ENCODE assay signal across 1 cellular context in the genomic region with DNA sequence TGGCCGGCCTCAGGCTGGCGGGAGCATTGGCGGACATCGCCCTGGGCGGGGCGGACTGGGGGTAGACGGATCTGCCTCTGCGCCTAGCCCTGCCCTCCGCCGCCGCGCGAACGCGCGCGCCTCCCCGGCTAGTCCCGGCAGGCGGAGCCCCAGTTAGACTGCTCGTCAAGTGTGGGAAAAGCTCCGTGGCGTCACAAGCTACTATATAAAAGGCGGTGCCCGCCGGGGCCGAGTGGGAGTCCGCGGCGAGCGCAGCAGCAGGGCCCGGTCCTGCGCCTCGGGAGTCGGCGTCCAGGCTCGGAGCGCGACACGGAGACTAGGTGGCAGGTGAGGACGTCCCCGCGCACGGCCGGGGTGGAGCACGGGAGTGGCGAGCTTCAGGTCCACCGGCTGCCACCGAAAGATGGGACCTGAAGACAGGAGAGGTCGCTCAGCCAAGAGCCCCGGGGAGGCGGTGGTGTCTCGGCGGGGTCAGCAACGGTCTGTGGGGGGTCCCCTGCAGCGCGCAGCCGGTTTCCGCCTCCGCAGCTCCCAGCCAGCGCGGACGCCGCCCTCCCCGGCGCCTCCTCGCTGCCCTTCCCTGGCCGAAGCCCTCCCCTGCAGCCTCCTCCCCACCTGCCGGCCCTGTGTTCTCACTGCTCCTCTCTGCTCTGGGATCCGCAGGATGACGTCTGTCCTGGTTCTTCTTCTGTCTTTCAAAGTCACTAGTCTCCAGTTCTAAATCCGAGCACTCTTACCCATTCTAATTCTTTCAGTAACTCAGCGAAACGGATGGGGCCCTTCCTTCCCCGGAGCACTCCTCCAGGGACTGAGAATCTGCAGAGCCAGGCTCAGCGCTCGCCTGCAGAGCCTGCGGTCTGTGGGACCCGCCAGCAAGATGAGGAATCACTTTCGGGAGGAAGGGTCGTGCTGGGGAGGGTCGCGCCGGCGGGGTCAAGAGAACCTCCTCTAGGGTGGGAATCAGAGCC.
A peak's percentile ranks its signal among the peaks of the same experiment; 100 is the strongest.
TF ChIP-seq lines count a peak whose summit lies in the region.

No MANE protein-coding gene starts in this region.

TF ChIP-seq in HepG2, 621 proteins besides CTCF, POLR2A, EP300 and RAD21 (continued from another document and continues in another):
- TF ChIP-seq YY1 (IDR thresholded peaks at IDR 0.05; ENCODE audit: insufficient read depth, insufficient replicate concordance, low read depth, low read length) (peak; percentile 49), ZNF574 (CRISPR knock-in tag; IDR thresholded peaks at IDR 0.05) (peak; percentile 69), ZKSCAN8 (CRISPR knock-in tag; IDR thresholded peaks at IDR 0.05; ENCODE audit: borderline replicate concordance) (no peak), RBFOX2 (IDR thresholded peaks at IDR 0.05; ENCODE audit: low read depth, low read length) (peak; percentile 96), SP1 (IDR thresholded peaks at IDR 0.05) (no peak), SP1 (CRISPR knock-in tag; IDR thresholded peaks at IDR 0.05) (no peak), PREB (CRISPR knock-in tag; IDR thresholded peaks at IDR 0.05) (no peak), HOXD1 (CRISPR knock-in tag; IDR thresholded peaks at IDR 0.05) (0 out of 2 replicates have a peak, but pooled peaks have one; percentile 31), ZNF660 (CRISPR knock-in tag; IDR thresholded peaks at IDR 0.05; ENCODE audit: borderline replicate concordance, low read depth) (no peak), TSC22D2 (CRISPR knock-in tag; IDR thresholded peaks at IDR 0.05; ENCODE audit: borderline replicate concordance) (no peak), KDM1A (CRISPR knock-in tag; IDR thresholded peaks at IDR 0.05) (no peak), JDP2 (CRISPR knock-in tag; IDR thresholded peaks at IDR 0.05; ENCODE audit: borderline replicate concordance) (no peak), ZNF720 (CRISPR knock-in tag; IDR thresholded peaks at IDR 0.05) (no peak), ZFP36L2 (CRISPR knock-in tag; IDR thresholded peaks at IDR 0.05) (no peak; the same call in 1 of the 2 replicates), YEATS4 (CRISPR knock-in tag; IDR thresholded peaks at IDR 0.05; ENCODE audit: borderline replicate concordance) (peak; percentile 79; the same call in 1 of the 2 replicates), EHMT2 (IDR thresholded peaks at IDR 0.05; ENCODE audit: borderline replicate concordance, low read depth, low read length) (no peak), PHB2 (IDR thresholded peaks at IDR 0.05; ENCODE audit: partially characterized antibody) (no peak), ZNF674 (CRISPR knock-in tag; IDR thresholded peaks at IDR 0.05; ENCODE audit: low read depth) (no peak), ZNF234 (CRISPR knock-in tag; conservative IDR thresholded peaks at IDR 0.05) (peak; percentile 93; the same call in 1 of the 2 replicates), TBL1XR1 (IDR thresholded peaks at IDR 0.05; ENCODE audit: borderline replicate concordance, low read length, partially characterized antibody) (no peak), HOXA9 (CRISPR knock-in tag; IDR thresholded peaks at IDR 0.05; ENCODE audit: borderline replicate concordance) (0 out of 2 replicates have a peak, but pooled peaks have one; percentile 67), MBD4 (IDR thresholded peaks at IDR 0.05; ENCODE audit: borderline replicate concordance, low read length) (no peak), ZNF766 (CRISPR knock-in tag; IDR thresholded peaks at IDR 0.05; ENCODE audit: borderline replicate concordance) (peak; percentile 66; the same call in 1 of the 2 replicates), ZFAT (CRISPR knock-in tag; conservative IDR thresholded peaks at IDR 0.05) (no peak), NR2C2 (CRISPR knock-in tag; IDR thresholded peaks at IDR 0.05; ENCODE audit: borderline replicate concordance) (0 out of 2 replicates have a peak, but pooled peaks have one; percentile 32), NR2F1 (CRISPR knock-in tag; IDR thresholded peaks at IDR 0.05) (no peak), REST (IDR thresholded peaks at IDR 0.05; ENCODE audit: borderline replicate concordance in 1 of 2, low read depth in 1 of 2, low read length in 2 of 2) (peak in 1 of 2 experiments; percentile 24; a peak in 1 of 4 replicates), ZNF761 (CRISPR knock-in tag; conservative IDR thresholded peaks at IDR 0.05) (0 out of 2 replicates have a peak, but pooled peaks have one; percentile 70), HNF4G (IDR thresholded peaks at IDR 0.05; ENCODE audit: borderline replicate concordance, low read depth, low read length) (no peak), HNF4G (CRISPR knock-in tag; IDR thresholded peaks at IDR 0.05; ENCODE audit: borderline replicate concordance, low read depth) (no peak; the same call in 1 of the 2 replicates), EZH2 (conservative IDR thresholded peaks at IDR 0.05; ENCODE audit: low read depth, low read length) (no peak), MEF2D (CRISPR knock-in tag; IDR thresholded peaks at IDR 0.05) (no peak), HOXA3 (CRISPR knock-in tag; IDR thresholded peaks at IDR 0.05) (peak; percentile 77), KLF11 (CRISPR knock-in tag; IDR thresholded peaks at IDR 0.05) (0 out of 2 replicates have a peak, but pooled peaks have one; percentile 46), ZNF768 (CRISPR knock-in tag; IDR thresholded peaks at IDR 0.05) (peak; percentile 70; the same call in 1 of the 2 replicates), GABPB1 (CRISPR knock-in tag; IDR thresholded peaks at IDR 0.05) (peak; percentile 78; the same call in 1 of the 2 replicates), NFATC3 (CRISPR knock-in tag; IDR thresholded peaks at IDR 0.05) (0 out of 2 replicates have a peak, but pooled peaks have one; percentile 51), HHEX (CRISPR knock-in tag; IDR thresholded peaks at IDR 0.05) (no peak), ZNF253 (CRISPR knock-in tag; IDR thresholded peaks at IDR 0.05; ENCODE audit: borderline replicate concordance) (peak; percentile 80), ZBTB44 (CRISPR knock-in tag; IDR thresholded peaks at IDR 0.05) (no peak), ZNF879 (CRISPR knock-in tag; IDR thresholded peaks at IDR 0.05) (no peak), ZNF543 (CRISPR knock-in tag; IDR thresholded peaks at IDR 0.05) (no peak; the same call in 1 of the 2 replicates)
- TF ChIP-seq, protein P1, sequence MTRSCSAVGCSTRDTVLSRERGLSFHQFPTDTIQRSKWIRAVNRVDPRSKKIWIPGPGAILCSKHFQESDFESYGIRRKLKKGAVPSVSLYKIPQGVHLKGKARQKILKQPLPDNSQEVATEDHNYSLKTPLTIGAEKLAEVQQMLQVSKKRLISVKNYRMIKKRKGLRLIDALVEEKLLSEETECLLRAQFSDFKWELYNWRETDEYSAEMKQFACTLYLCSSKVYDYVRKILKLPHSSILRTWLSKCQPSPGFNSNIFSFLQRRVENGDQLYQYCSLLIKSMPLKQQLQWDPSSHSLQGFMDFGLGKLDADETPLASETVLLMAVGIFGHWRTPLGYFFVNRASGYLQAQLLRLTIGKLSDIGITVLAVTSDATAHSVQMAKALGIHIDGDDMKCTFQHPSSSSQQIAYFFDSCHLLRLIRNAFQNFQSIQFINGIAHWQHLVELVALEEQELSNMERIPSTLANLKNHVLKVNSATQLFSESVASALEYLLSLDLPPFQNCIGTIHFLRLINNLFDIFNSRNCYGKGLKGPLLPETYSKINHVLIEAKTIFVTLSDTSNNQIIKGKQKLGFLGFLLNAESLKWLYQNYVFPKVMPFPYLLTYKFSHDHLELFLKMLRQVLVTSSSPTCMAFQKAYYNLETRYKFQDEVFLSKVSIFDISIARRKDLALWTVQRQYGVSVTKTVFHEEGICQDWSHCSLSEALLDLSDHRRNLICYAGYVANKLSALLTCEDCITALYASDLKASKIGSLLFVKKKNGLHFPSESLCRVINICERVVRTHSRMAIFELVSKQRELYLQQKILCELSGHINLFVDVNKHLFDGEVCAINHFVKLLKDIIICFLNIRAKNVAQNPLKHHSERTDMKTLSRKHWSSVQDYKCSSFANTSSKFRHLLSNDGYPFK (CRISPR knock-in tag; IDR thresholded peaks at IDR 0.05; ENCODE audit: borderline replicate concordance) = peak; percentile 19; the same call in 1 of the 2 replicates
- TF ChIP-seq, protein P2, sequence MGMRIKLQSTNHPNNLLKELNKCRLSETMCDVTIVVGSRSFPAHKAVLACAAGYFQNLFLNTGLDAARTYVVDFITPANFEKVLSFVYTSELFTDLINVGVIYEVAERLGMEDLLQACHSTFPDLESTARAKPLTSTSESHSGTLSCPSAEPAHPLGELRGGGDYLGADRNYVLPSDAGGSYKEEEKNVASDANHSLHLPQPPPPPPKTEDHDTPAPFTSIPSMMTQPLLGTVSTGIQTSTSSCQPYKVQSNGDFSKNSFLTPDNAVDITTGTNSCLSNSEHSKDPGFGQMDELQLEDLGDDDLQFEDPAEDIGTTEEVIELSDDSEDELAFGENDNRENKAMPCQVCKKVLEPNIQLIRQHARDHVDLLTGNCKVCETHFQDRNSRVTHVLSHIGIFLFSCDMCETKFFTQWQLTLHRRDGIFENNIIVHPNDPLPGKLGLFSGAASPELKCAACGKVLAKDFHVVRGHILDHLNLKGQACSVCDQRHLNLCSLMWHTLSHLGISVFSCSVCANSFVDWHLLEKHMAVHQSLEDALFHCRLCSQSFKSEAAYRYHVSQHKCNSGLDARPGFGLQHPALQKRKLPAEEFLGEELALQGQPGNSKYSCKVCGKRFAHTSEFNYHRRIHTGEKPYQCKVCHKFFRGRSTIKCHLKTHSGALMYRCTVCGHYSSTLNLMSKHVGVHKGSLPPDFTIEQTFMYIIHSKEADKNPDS (CRISPR knock-in tag; IDR thresholded peaks at IDR 0.05) = no peak
- TF ChIP-seq, protein P3, sequence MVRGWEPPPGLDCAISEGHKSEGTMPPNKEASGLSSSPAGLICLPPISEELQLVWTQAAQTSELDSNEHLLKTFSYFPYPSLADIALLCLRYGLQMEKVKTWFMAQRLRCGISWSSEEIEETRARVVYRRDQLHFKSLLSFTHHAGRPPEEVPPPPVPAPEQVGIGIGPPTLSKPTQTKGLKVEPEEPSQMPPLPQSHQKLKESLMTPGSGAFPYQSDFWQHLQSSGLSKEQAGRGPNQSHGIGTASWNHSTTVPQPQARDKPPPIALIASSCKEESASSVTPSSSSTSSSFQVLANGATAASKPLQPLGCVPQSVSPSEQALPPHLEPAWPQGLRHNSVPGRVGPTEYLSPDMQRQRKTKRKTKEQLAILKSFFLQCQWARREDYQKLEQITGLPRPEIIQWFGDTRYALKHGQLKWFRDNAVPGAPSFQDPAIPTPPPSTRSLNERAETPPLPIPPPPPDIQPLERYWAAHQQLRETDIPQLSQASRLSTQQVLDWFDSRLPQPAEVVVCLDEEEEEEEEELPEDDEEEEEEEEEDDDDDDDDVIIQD (CRISPR knock-in tag; IDR thresholded peaks at IDR 0.05; ENCODE audit: low read depth) = no peak
